Comparison of ENCODE assay signal across 1 cellular context in the genomic region with DNA sequence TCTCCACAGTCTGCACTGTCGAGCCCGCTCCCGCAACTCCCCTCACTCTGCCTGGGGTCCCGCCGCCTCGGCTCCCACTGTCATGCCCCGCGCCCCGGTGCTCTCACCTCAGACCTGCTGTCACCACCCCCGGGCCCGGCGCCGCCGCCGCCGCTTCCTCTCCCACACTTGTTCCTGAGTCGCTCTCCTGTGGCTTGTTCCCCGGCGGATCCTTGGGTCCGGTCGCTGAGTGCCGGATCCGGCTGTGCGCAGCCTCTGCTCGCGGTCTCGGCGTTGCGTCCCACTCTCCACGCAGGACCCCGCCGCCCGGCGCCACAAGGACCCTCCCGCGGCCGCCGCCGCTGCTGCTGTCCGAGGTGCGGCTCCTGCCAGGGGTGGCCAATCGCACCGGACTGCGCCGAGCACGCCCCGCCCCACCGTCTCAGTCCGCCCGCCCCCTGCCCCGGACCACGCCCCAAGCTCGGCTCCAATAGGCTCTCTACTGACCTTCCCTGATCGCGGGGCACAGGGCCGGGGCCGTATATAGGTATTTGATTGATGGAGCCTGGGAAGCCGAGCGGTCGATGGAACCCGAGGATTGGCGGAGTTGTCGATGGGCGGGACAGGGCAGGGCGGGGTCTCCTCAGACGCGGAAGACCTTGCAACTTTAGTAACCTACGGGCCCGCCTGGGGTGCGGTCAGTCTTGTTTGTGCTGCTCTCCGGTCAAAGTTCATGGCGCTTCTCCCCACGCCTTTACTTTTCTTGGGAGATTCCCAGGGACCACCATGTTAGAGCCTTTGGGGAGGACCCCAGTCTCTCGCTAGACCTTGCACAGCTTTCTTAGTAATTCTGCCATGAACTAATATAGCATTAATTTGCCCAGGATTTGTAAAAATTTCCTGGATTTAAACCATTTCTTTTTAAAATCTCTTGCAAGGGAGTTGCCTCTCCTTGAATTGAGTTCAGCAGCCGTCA.
TF ChIP-seq lines count a peak whose summit lies in the region.

TSS of gene TAOK3 (minus strand) at position 367 of the 955 bp plus-strand sequence. CDS start 117,340 bp downstream, outside the sequence.

TF ChIP-seq in HepG2, 621 proteins besides CTCF, POLR2A, EP300 and RAD21 (continued from another document):
- TF ChIP-seq, protein P1, sequence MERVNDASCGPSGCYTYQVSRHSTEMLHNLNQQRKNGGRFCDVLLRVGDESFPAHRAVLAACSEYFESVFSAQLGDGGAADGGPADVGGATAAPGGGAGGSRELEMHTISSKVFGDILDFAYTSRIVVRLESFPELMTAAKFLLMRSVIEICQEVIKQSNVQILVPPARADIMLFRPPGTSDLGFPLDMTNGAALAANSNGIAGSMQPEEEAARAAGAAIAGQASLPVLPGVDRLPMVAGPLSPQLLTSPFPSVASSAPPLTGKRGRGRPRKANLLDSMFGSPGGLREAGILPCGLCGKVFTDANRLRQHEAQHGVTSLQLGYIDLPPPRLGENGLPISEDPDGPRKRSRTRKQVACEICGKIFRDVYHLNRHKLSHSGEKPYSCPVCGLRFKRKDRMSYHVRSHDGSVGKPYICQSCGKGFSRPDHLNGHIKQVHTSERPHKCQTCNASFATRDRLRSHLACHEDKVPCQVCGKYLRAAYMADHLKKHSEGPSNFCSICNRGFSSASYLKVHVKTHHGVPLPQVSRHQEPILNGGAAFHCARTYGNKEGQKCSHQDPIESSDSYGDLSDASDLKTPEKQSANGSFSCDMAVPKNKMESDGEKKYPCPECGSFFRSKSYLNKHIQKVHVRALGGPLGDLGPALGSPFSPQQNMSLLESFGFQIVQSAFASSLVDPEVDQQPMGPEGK (CRISPR knock-in tag; IDR thresholded peaks at IDR 0.05) = no peak; the same call in 1 of the 2 replicates
- TF ChIP-seq ZFX (CRISPR knock-in tag; IDR thresholded peaks at IDR 0.05; ENCODE audit: low read depth) (peak; percentile 78), ZNF605 (CRISPR knock-in tag; IDR thresholded peaks at IDR 0.05) (peak; percentile 62; the same call in 1 of the 2 replicates), ZNF567 (CRISPR knock-in tag; IDR thresholded peaks at IDR 0.05; ENCODE audit: borderline replicate concordance) (peak; percentile 69; the same call in 1 of the 2 replicates), ZNF501 (CRISPR knock-in tag; IDR thresholded peaks at IDR 0.05) (0 out of 2 replicates have a peak, but pooled peaks have one; percentile 37), NR2C2 (CRISPR knock-in tag; IDR thresholded peaks at IDR 0.05; ENCODE audit: borderline replicate concordance) (peak; percentile 75), ZNF343 (CRISPR knock-in tag; IDR thresholded peaks at IDR 0.05) (no peak), ZNF772 (CRISPR knock-in tag; IDR thresholded peaks at IDR 0.05) (0 out of 2 replicates have a peak, but pooled peaks have one; percentile 40), RAD51 (IDR thresholded peaks at IDR 0.05; ENCODE audit: borderline replicate concordance) (no peak)
- TF ChIP-seq, protein P2, sequence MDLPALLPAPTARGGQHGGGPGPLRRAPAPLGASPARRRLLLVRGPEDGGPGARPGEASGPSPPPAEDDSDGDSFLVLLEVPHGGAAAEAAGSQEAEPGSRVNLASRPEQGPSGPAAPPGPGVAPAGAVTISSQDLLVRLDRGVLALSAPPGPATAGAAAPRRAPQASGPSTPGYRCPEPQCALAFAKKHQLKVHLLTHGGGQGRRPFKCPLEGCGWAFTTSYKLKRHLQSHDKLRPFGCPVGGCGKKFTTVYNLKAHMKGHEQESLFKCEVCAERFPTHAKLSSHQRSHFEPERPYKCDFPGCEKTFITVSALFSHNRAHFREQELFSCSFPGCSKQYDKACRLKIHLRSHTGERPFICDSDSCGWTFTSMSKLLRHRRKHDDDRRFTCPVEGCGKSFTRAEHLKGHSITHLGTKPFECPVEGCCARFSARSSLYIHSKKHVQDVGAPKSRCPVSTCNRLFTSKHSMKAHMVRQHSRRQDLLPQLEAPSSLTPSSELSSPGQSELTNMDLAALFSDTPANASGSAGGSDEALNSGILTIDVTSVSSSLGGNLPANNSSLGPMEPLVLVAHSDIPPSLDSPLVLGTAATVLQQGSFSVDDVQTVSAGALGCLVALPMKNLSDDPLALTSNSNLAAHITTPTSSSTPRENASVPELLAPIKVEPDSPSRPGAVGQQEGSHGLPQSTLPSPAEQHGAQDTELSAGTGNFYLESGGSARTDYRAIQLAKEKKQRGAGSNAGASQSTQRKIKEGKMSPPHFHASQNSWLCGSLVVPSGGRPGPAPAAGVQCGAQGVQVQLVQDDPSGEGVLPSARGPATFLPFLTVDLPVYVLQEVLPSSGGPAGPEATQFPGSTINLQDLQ (CRISPR knock-in tag; IDR thresholded peaks at IDR 0.05) = no peak
TF ChIP-seq in HepG2: peak in this region for 192.
